ENCODE assay signal across 8 cellular contexts in the genomic region with DNA sequence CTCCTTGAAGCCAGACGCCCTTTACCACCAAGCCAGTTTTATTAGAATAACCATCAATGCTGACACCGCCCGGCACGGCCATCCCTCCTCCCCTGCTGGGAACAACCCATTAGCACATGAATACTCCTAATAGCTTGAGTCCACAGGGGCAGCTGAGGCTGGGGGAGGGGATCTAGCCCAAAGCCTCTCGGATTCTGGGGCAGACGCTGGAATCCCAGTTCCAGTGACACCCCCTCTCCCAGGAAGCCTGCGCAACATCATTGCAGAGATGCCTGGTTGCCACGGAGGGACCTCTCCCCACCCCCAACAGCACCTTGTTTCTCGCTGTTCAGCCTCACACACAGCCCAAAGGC.
DNase-seq lines count a peak whose midpoint lies in the region; ATAC-seq and TF ChIP-seq lines count a peak whose summit lies in the region.

No MANE protein-coding gene starts in this region.

- TF ChIP-seq CTCF in DOHH2 (IDR thresholded peaks at IDR 0.05; ENCODE audit: low read depth, low read length, poor library complexity, severe bottlenecking): no peak
- no peak for TF ChIP-seq CTCF in KMS-11 (conservative IDR thresholded peaks at IDR 0.05; ENCODE audit: low read depth, low read length)
- TF ChIP-seq CTCF in coronary artery (IDR thresholded peaks at IDR 0.05): no peak
- TF ChIP-seq CTCF in nephron (IDR thresholded peaks at IDR 0.05; ENCODE audit: unreplicated experiment in 3 of 3): no peak

- no peak for DNase-seq in coronary artery (ENCODE audit: low spot score)
- no peak for DNase-seq in NCI-H2171 (lab: John Stamatoyannopoulos, UW)
- no peak for DNase-seq in NCI-H1694 (lab: John Stamatoyannopoulos, UW)

- no peaks in the 10 kb centered on the region for H3K9me3 ChIP-seq in DOHH2 (ENCODE audit: control insufficient read depth, insufficient read depth, low read length)

- H4K20me1 ChIP-seq in DOHH2 (ENCODE audit: control insufficient read depth, insufficient read depth, low read depth, low read length) (no peaks in the 10 kb centered on the region), KMS-11 (ENCODE audit: insufficient read depth) (no peaks in the 10 kb centered on the region)

- peak overlapping the region in 2 of 3 experiments; percentile 28 to 59 for H3K27ac Mint-ChIP-seq in nephron

- peaks cover 62% of the 10 kb centered on the region for H3K27me3 Mint-ChIP-seq in nephron (ENCODE audit: low read depth)

- H3F3A ChIP-seq in DOHH2 (ENCODE audit: control insufficient read depth, insufficient read depth): no peaks in the 10 kb centered on the region

- H3K4me3 Mint-ChIP-seq in nephron: peak overlapping the region; percentile 78 to 83 (median 79)

- no peak for ATAC-seq in GM18502 (IDR thresholded peaks at IDR 0.05; ENCODE audit: poor library complexity, unreplicated experiment)
- no peak for ATAC-seq in HG03354 (IDR thresholded peaks at IDR 0.05; ENCODE audit: poor library complexity, severe bottlenecking, unreplicated experiment)

- peak overlapping the region; percentile 81; the same call in 1 of the 2 replicates for H2AFZ ChIP-seq in KMS-11 (ENCODE audit: low read depth)

- H3K4me3 ChIP-seq in DOHH2 (ENCODE audit: low read length): no peak overlapping the region
- no peak overlapping the region for H3K4me3 ChIP-seq in KMS-11 (IDR thresholded peaks at IDR 0.05; ENCODE audit: insufficient read depth, low read depth, low read length)
- H3K4me3 ChIP-seq in coronary artery: peak overlapping the region; percentile 89

- H3K36me3 ChIP-seq in DOHH2 (ENCODE audit: control insufficient read depth, low read length) (no peaks in the 10 kb centered on the region), KMS-11 (ENCODE audit: insufficient read depth) (no peaks in the 10 kb centered on the region)

- H3K36me3 Mint-ChIP-seq in nephron (ENCODE audit: low read depth): no peaks in the 10 kb centered on the region

- H3K9me3 Mint-ChIP-seq in nephron: no peaks in the 10 kb centered on the region

- H3K27me3 ChIP-seq in DOHH2 (ENCODE audit: control insufficient read depth, low read length): peaks cover 47% of the 10 kb centered on the region
- H3K27me3 ChIP-seq in KMS-11 (ENCODE audit: insufficient read depth, low read depth): peaks cover 59% of the 10 kb centered on the region

- H3K4me2 ChIP-seq in DOHH2 (ENCODE audit: low read length) (peak overlapping the region; percentile 48; the same call in 1 of the 2 replicates), KMS-11 (peak overlapping the region; percentile 48; the same call in 1 of the 2 replicates)

- H3K27ac ChIP-seq in DOHH2 (ENCODE audit: low read depth, low read length) (no peak overlapping the region), KMS-11 (no peak overlapping the region), coronary artery (no peak overlapping the region)

- no peaks in the 10 kb centered on the region for H3K4me1 ChIP-seq in DOHH2 (ENCODE audit: control insufficient read depth, low read length)
- H3K4me1 ChIP-seq in KMS-11 (ENCODE audit: low read depth, poor library complexity, severe bottlenecking): no peaks in the 10 kb centered on the region

- peaks cover 20% of the 10 kb centered on the region for H3K4me1 Mint-ChIP-seq in nephron

- H3K79me2 ChIP-seq in DOHH2 (ENCODE audit: control insufficient read depth, low read length) (no peaks in the 10 kb centered on the region), KMS-11 (ENCODE audit: insufficient read depth, low read depth) (no peaks in the 10 kb centered on the region)

- H3K9ac ChIP-seq in KMS-11: no peak overlapping the region

- no peaks in the 10 kb centered on the region for H3K9me2 ChIP-seq in DOHH2 (replicated peaks; ENCODE audit: control insufficient read depth, low read length)
